Comparison of ENCODE assay signal across 20 cellular contexts in the genomic region with DNA sequence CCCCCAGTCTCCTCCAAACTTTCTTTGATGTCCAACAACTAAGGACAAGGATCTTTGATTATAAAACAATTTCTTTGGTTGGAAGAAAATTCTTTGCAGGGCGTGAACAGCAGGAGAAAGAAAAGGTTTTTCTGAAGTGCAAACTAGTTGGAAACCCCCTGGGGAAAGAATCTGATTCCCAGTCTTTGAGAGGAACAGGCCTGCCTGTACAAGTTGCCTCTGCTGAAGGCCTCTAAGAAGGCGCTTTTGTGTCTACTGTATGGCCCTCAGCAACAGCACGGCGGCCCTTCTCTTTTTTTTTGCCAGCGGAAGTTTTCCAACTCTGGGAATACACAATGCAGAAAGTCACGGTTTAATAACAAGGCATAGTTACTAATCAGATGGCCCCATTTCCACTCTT. TPM values are rescaled to one million over a fixed set of nuclear protein-coding genes. Genes with fewer than 3 reads are reported as not detected.
DNase-seq lines count a peak whose midpoint lies in the region; FAIRE-seq and TF ChIP-seq lines count a peak whose summit lies in the region.
"Had no signal": no experiment of that assay in that cellular context is flagged by ENCODE, and none has a peak within 500 bp of the region (broad histone marks: within the 10 kb centered on the region; RNA-seq: fewer than 3 reads in every experiment).

No MANE protein-coding gene starts in this region.

- H3K36me3 ChIP-seq in HEK293 (ENCODE audit: control insufficient read depth in 2 of 2, insufficient read depth in 1 of 2, low read length in 2 of 2) (no peaks in the 10 kb centered on the region), SJCRH30 (no peaks in the 10 kb centered on the region), esophagus squamous epithelium (no peaks in the 10 kb centered on the region), prostate gland (no peaks in the 10 kb centered on the region)
- H3K36me3 ChIP-seq: brain microvascular endothelial cell, uterus had no signal

- POLR2A ChIA-PET in HEK293 (lab: Yijun Ruan, JAX) = no interaction called here

- H3K27me3 ChIP-seq in SJCRH30 (no peaks in the 10 kb centered on the region), esophagus squamous epithelium (peaks cover 0 to 6% (median 0%) of the 10 kb centered on the region in 4 donors), prostate gland (replicated peaks; ENCODE audit: insufficient read depth) (no peaks in the 10 kb centered on the region)
- H3K27me3 ChIP-seq: brain microvascular endothelial cell, uterus had no signal

- DNase-seq in SJCRH30 = peak; percentile 15 to 47
- DNase-seq in esophagus squamous epithelium (lab: John Stamatoyannopoulos, UW) = no peak
- DNase-seq in prostate gland (ENCODE audit: low spot score) = no peak
- no peak for DNase-seq in AG08395 (ENCODE audit: low spot score)
- DNase-seq in activated CD4-positive, CD25-positive, alpha-beta regulatory T cell (lab: John Stamatoyannopoulos, UW) = no peak
- DNase-seq in H54 (ENCODE audit: insufficient read length, low spot score) = no peak
- DNase-seq in cerebellum (ENCODE audit: low spot score) = no peak
- DNase-seq: activated CD8-positive, alpha-beta memory T cell treated with anti-CD3 and anti-CD28 coated beads, Interleukin-2, amount 10 ng/mL, durations not matched to agents 7 days and 5 days; activated naive CD4-positive, alpha-beta T cell; effector memory CD8-positive, alpha-beta T cell; midbrain; NCI-H1436 treated with DMSO at 0.1 percent for 48 hours; stimulated activated naive B cell treated with anti-CD40 and anti-IgM and Interleukin-4, amounts not matched to agents 10 μg/mL and 1 μg/mL and 100 μg/mL, for 72 hours; SW 1271; uterus had no signal

- TF ChIP-seq CTCF in HEK293 (tag by site-specific recombination; IDR thresholded peaks at IDR 0.05) (no peak), esophagus squamous epithelium (IDR thresholded peaks at IDR 0.05) (no peak), prostate gland (IDR thresholded peaks at IDR 0.05) (no peak)

- TF ChIP-seq POLR2A in esophagus squamous epithelium (IDR thresholded peaks at IDR 0.05) (no peak), prostate gland (IDR thresholded peaks at IDR 0.05) (no peak), H54 (IDR thresholded peaks at IDR 0.05; ENCODE audit: low read depth, low read length) (no peak)

- H3K4me1 ChIP-seq in HEK293 (ENCODE audit: control insufficient read depth, insufficient read depth, low read length) = peaks cover 48% of the 10 kb centered on the region
- peaks cover 26% of the 10 kb centered on the region for H3K4me1 ChIP-seq in SJCRH30
- H3K4me1 ChIP-seq in esophagus squamous epithelium = peaks cover 0 to 87% (median 13%) of the 10 kb centered on the region in 3 donors
- no peaks in the 10 kb centered on the region for H3K4me1 ChIP-seq in prostate gland (replicated peaks)
- H3K4me1 ChIP-seq: uterus had no signal

- H3K9me3 ChIP-seq in HEK293 (ENCODE audit: control insufficient read depth, insufficient read depth, low read depth, low read length) (no peaks in the 10 kb centered on the region), SJCRH30 (replicated peaks) (no peaks in the 10 kb centered on the region), esophagus squamous epithelium (no peaks in the 10 kb centered on the region), prostate gland (no peaks in the 10 kb centered on the region)
- H3K9me3 ChIP-seq: uterus had no signal

- CTCF ChIA-PET in HEK293 (lab: Yijun Ruan, JAX) = no interaction called here

- H3K27ac ChIP-seq in HEK293 (ENCODE audit: extremely low read depth, low read depth, low read length) (peak overlapping the region; percentile 58), SJCRH30 (no peak overlapping the region), esophagus squamous epithelium (peak overlapping the region; percentile 42 to 72 (median 66)), prostate gland (peak overlapping the region; percentile 29 to 32)
- H3K27ac ChIP-seq: brain microvascular endothelial cell, PC-9, uterus had no signal

- no peak for FAIRE-seq in H54 (lab: Jason Lieb, UNC)
- FAIRE-seq: K562 had no signal

- H3K4me3 ChIP-seq in HEK293 (ENCODE audit: low read depth, low read length) = no peak overlapping the region
- no peak overlapping the region for H3K4me3 ChIP-seq in SJCRH30
- no peak overlapping the region for H3K4me3 ChIP-seq in esophagus squamous epithelium
- no peak overlapping the region for H3K4me3 ChIP-seq in prostate gland
- H3K4me3 ChIP-seq: K562, PC-9, uterus had no signal

- intact Hi-C loops in esophagus squamous epithelium (cut with DNase I) = no loop called here
- intact Hi-C loops in prostate gland (cut with DNase I) = no loop called here

- 20 to 52% methylated on average over 6 of the region's 6 CpGs for WGBS in esophagus squamous epithelium, 2 donors
- WGBS in prostate gland = 42% methylated on average over 6 of the region's 6 CpGs

TF ChIP-seq in HEK293, 187 proteins besides CTCF, POLR2A, EP300 and RAD21:
- 0 out of 2 replicates have a peak, but pooled peaks have one; percentile 12 for TF ChIP-seq SP7 (tag by site-specific recombination; IDR thresholded peaks at IDR 0.05)
- TF ChIP-seq, protein P1, sequence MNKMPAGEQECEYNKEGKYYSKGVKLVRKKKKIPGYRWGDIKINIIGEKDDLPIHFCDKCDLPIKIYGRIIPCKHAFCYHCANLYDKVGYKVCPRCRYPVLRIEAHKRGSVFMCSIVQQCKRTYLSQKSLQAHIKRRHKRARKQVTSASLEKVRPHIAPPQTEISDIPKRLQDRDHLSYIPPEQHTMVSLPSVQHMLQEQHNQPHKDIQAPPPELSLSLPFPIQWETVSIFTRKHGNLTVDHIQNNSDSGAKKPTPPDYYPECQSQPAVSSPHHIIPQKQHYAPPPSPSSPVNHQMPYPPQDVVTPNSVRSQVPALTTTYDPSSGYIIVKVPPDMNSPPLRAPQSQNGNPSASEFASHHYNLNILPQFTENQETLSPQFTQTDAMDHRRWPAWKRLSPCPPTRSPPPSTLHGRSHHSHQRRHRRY (tag by site-specific recombination; IDR thresholded peaks at IDR 0.05) = no peak
- TF ChIP-seq ZNF561 (tag by site-specific recombination; IDR thresholded peaks at IDR 0.05; ENCODE audit: borderline replicate concordance) = 0 out of 2 replicates have a peak, but pooled peaks have one; percentile 17
- TF ChIP-seq ZNF830 (tag by site-specific recombination; IDR thresholded peaks at IDR 0.05; ENCODE audit: low read depth) = no peak
- TF ChIP-seq, protein P2, sequence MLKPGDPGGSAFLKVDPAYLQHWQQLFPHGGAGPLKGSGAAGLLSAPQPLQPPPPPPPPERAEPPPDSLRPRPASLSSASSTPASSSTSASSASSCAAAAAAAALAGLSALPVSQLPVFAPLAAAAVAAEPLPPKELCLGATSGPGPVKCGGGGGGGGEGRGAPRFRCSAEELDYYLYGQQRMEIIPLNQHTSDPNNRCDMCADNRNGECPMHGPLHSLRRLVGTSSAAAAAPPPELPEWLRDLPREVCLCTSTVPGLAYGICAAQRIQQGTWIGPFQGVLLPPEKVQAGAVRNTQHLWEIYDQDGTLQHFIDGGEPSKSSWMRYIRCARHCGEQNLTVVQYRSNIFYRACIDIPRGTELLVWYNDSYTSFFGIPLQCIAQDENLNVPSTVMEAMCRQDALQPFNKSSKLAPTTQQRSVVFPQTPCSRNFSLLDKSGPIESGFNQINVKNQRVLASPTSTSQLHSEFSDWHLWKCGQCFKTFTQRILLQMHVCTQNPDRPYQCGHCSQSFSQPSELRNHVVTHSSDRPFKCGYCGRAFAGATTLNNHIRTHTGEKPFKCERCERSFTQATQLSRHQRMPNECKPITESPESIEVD (tag by site-specific recombination; IDR thresholded peaks at IDR 0.05) = peak; percentile 67
- no peak for TF ChIP-seq ZBTB21 (tag by site-specific recombination; IDR thresholded peaks at IDR 0.05)
- TF ChIP-seq HOXA7 (CRISPR knock-in tag; IDR thresholded peaks at IDR 0.05; ENCODE audit: borderline replicate concordance) = no peak
- TF ChIP-seq MZF1 (tag by site-specific recombination; IDR thresholded peaks at IDR 0.05; ENCODE audit: borderline replicate concordance) = no peak
- no peak for TF ChIP-seq ZNF133 (tag by site-specific recombination; IDR thresholded peaks at IDR 0.05)
- TF ChIP-seq, protein P3, sequence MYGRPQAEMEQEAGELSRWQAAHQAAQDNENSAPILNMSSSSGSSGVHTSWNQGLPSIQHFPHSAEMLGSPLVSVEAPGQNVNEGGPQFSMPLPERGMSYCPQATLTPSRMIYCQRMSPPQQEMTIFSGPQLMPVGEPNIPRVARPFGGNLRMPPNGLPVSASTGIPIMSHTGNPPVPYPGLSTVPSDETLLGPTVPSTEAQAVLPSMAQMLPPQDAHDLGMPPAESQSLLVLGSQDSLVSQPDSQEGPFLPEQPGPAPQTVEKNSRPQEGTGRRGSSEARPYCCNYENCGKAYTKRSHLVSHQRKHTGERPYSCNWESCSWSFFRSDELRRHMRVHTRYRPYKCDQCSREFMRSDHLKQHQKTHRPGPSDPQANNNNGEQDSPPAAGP (tag by site-specific recombination; IDR thresholded peaks at IDR 0.05) = no peak

RNA-seq across cellular contexts. Expression of a gene that starts 14.0 kb away (rescaled TPM):
- not detected in 2 replicates for total RNA-seq in SJCRH30 (2014; rRNA removed; shearing (Covaris generic))
- total RNA-seq in esophagus squamous epithelium (10 to 100 TPM in 1 of 4 donors, 1 to 10 TPM in 3; 6.4 to 13.8 (median 8.1) TPM), prostate gland (10 to 100 TPM; 29.3 to 31.9 TPM), cerebellum (6.7 TPM)
- total RNA-seq: skeletal muscle tissue had no signal

RNA-seq across cellular contexts. Expression of a gene that starts 51.3 kb away (rescaled TPM):
- 61.2 and 61.3 TPM in 2 replicates for total RNA-seq in SJCRH30 (2014; rRNA removed; shearing (Covaris generic))
- 10 to 100 TPM; 29.9 to 54.9 (median 37.0) TPM for total RNA-seq in esophagus squamous epithelium
- 10 to 100 TPM; 44.8 to 70.0 TPM for total RNA-seq in prostate gland
- 26.7 TPM for total RNA-seq in cerebellum

Comparison
In these comparisons a context has a peak if more than half of its experiments do, and no peak if none do; other contexts are left out.
1. DNase-seq: peak in SJCRH30 (2 of 2); none in esophagus squamous epithelium (single experiment), prostate gland (single experiment), AG08395 (single experiment), activated CD4-positive, CD25-positive, alpha-beta regulatory T cell (0 of 4), H54 (single experiment) and cerebellum (single experiment).